Comparison of ENCODE assay signal across 19 cellular contexts in the genomic region with DNA sequence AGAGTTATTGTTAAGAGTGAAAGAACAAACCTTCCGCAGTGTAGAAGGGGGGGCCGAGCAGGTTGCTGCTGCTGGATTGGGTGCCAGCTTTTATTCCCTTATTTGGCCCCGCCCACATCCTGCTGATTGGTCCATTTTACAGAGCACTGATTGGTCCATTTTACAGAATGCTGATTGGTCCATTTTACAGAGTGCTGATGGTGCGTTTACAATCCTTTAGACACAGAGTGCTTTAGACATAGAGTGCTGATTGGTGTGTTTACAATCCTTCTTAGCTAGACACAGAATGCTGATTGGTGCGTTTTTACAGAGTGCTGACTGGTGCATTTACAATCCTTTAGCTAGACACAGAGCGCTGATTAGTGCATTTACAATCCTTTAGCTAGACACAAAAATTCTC. TPM values are rescaled to one million over a fixed set of nuclear protein-coding genes. Genes with fewer than 3 reads are reported as not detected.
"Had no signal": no experiment of that assay in that cellular context is flagged by ENCODE, and none has a peak within 500 bp of the region (broad histone marks: within the 10 kb centered on the region; RNA-seq: fewer than 3 reads in every experiment).

No MANE protein-coding gene starts in this region.

RNA-seq across cellular contexts. Expression of gene PDCL2, which starts 40.1 kb away (rescaled TPM):
- total RNA-seq: natural killer cell treated with Interleukin-12 subunit alpha and Interleukin-12 subunit beta and Interleukin-15 and Interleukin-18, amount 100 ng/mL, for 72 hours; neural crest cell; omental fat pad; osteocyte; pancreas; posterior vena cava; prostate gland; pulmonary artery endothelial cell; right atrium auricular region; sciatic nerve; smooth muscle cell; spleen; suprapubic skin; thoracic aorta; thyroid gland; tibial nerve; upper lobe of left lung; ureter; vagina had no signal
- polyA plus RNA-seq: pancreas, smooth muscle cell, spleen had no signal
